8 cellular contexts compared by ENCODE assay signal in the genomic region with DNA sequence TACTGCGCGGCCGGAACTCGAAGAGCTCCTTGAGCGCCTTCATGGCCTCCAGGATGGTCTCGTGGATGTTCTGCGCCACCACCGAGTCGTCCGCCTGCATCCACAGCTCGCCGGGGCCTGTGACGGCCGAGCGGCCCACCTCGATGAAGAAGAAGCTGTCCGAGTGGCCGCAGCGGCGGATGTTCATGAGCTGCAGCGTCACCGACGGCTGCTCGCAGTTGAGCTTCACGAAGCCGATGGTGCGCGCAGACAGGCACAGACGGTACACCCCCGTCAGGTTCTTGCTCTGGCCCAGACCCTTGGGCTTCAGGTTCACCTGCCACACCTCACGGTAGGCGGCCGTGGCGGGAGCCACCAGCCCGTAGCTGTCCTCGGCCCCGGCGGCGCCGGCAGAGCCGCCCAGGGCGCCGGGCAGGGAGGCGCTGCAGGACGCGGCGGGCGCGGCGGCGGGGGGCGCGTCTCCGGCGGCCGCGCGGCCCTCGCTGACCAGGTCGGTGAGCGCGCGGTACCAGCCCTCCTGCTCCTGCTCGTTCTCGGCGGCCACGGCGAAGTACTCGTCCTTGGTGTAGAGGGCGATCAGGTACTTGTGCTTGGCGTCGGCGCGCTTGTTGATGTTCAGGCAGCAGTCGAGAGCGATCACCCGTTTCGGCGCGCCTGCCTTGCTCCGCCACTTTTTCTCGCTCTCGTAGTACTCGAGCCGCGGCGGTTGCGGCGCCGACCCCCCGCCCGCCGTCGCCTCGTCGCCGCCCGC. TPM values are rescaled to one million over a fixed set of nuclear protein-coding genes. Genes with fewer than 3 reads are reported as not detected.
DNase-seq lines count a peak whose midpoint lies in the region; ATAC-seq and TF ChIP-seq lines count a peak whose summit lies in the region.

No MANE protein-coding gene starts in this region.

- H3K9ac ChIP-seq in mesenchymal stem cell (ENCODE audit: low read length): peak overlapping the region; percentile 64

- H3K18ac ChIP-seq in mesenchymal stem cell (ENCODE audit: low read depth in 1 of 2, low read length in 2 of 2): peak overlapping the region; percentile 89

- no peak for TF ChIP-seq CTCF in VCaP (conservative IDR thresholded peaks at IDR 0.05)

- peaks cover 23% of the 10 kb centered on the region for H3K79me1 ChIP-seq in mesenchymal stem cell (replicated peaks; ENCODE audit: low read length, poor library complexity, severe bottlenecking)

- peaks cover 34% of the 10 kb centered on the region for H3K4me1 ChIP-seq in mesenchymal stem cell (ENCODE audit: control insufficient read depth, insufficient read depth, low read depth, low read length)

- peak overlapping the region; percentile 66 for H2AFZ ChIP-seq in mesenchymal stem cell (ENCODE audit: low read depth, low read length)

- H3K27ac ChIP-seq in VCaP (peak overlapping the region; percentile 97), mesenchymal stem cell (ENCODE audit: low read length, poor library complexity, severe bottlenecking) (no peak overlapping the region)

- peak overlapping the region; percentile 90 to 98 for H3K23ac ChIP-seq in mesenchymal stem cell (ENCODE audit: low read length in 2 of 2)

- WGBS in mesenchymal stem cell: 2% methylated on average over 96 of the region's 98 CpGs

- H3K4me2 ChIP-seq in mesenchymal stem cell (ENCODE audit: low read length, poor library complexity, severe bottlenecking): peak overlapping the region; percentile 92

- no peaks in the 10 kb centered on the region for H3K27me3 ChIP-seq in mesenchymal stem cell (ENCODE audit: control insufficient read depth in 1 of 2, insufficient read depth in 1 of 2, low read length in 2 of 2)

- H2AK5ac ChIP-seq in mesenchymal stem cell (ENCODE audit: low read length, severe bottlenecking): no peak overlapping the region

- H3K9me3 ChIP-seq in mesenchymal stem cell (ENCODE audit: control insufficient read depth, low read length): no peaks in the 10 kb centered on the region

- ATAC-seq in HG02884 (IDR thresholded peaks at IDR 0.05; ENCODE audit: unreplicated experiment): no peak

- H3K14ac ChIP-seq in mesenchymal stem cell (ENCODE audit: low read length in 2 of 2): peak overlapping the region in 1 of 2 experiments; percentile 57

- H2BK5ac ChIP-seq in mesenchymal stem cell (ENCODE audit: low read depth, low read length, poor library complexity, severe bottlenecking): peak overlapping the region; percentile 75

- H3K4me3 ChIP-seq in mesenchymal stem cell (ENCODE audit: insufficient read depth in 1 of 2, low read depth in 1 of 2, low read length in 2 of 2): peak overlapping the region; percentile 76 to 79

- H4K91ac ChIP-seq in mesenchymal stem cell (ENCODE audit: low read length): peak overlapping the region; percentile 43

- H2BK15ac ChIP-seq in mesenchymal stem cell (ENCODE audit: low read depth, poor library complexity, severe bottlenecking): no peak overlapping the region

- peak overlapping the region; percentile 88 for H4K8ac ChIP-seq in mesenchymal stem cell (ENCODE audit: low read length)

- H3K4ac ChIP-seq in mesenchymal stem cell (ENCODE audit: low read depth in 1 of 2, low read length in 2 of 2): peak overlapping the region; percentile 6 to 87

- peak; percentile 74 for DNase-seq in Daoy (ENCODE audit: low read depth)
- DNase-seq in M059J (ENCODE audit: low read depth): peak; percentile 48
- peak; percentile 45 for DNase-seq in dermis blood vessel endothelial cell
- DNase-seq in mesenchymal stem cell: peak; percentile 69
- peak; percentile 38 for DNase-seq in superior temporal gyrus (ENCODE audit: extremely low spot score)
- DNase-seq in cortex of kidney (lab: John Stamatoyannopoulos, UW): no peak

- H2BK120ac ChIP-seq in mesenchymal stem cell (ENCODE audit: low read depth, low read length): peak overlapping the region; percentile 5

- peaks cover 13 to 35% of the 10 kb centered on the region in 2 experiments for H3K36me3 ChIP-seq in mesenchymal stem cell (ENCODE audit: control insufficient read depth in 1 of 2, insufficient read depth in 2 of 2, low read depth in 1 of 2, low read length in 2 of 2)

- H2BK12ac ChIP-seq in mesenchymal stem cell (ENCODE audit: low read length in 2 of 2): peak overlapping the region in 1 of 2 experiments; percentile 85

RNA-seq across cellular contexts. Expression of gene IRS2, which starts 1.1 kb away (rescaled TPM):
- total RNA-seq in Daoy (2014; rRNA removed; shearing (Covaris generic)): 0.30 and 0.40 TPM in 2 replicates
- total RNA-seq in M059J (2014; rRNA removed; shearing (Covaris generic)): 0.42 and 0.54 TPM in 2 replicates
- 1.7 and 2.0 TPM in 2 replicates for total RNA-seq in dermis blood vessel endothelial cell
- 3.5 TPM for polyA plus RNA-seq in mesenchymal stem cell (2013, experiment 1 of 2)
- polyA plus RNA-seq in mesenchymal stem cell (2013, experiment 2 of 2): 3.5 TPM
